Comparison of ENCODE assay signal across 8 cellular contexts in genomic region chr6:2768696-2769095, GRCh38. TPM values are rescaled to one million over a fixed set of nuclear protein-coding genes. Genes with fewer than 3 reads are reported as not detected.
A peak's percentile ranks its signal among the peaks of the same experiment; 100 is the strongest.
DNase-seq lines count a peak whose midpoint lies in the region; ATAC-seq and TF ChIP-seq lines count a peak whose summit lies in the region.

No MANE protein-coding gene starts in this region.

- H3K4me1 ChIP-seq in heart right ventricle, result peaks cover 2 to 78% (median 69%) of the 10 kb centered on the region in 9 donors

- H3K36me3 ChIP-seq in heart right ventricle, result peaks cover 0 to 37% (median 0%) of the 10 kb centered on the region in 9 donors

- peak overlapping the region; percentile 69 to 81 for H3K4me3 Mint-ChIP-seq in stimulated activated naive CD8-positive, alpha-beta T cell treated with anti-CD3 and anti-CD28 coated beads, Interleukin-15, amount 100 ng/mL, for 72 hours

- 49 to 50% methylated on average over 6 of the region's 6 CpGs for WGBS in heart right ventricle, 2 donors

- H3K9me3 ChIP-seq in heart right ventricle, result no peaks in the 10 kb centered on the region

- TF ChIP-seq CTCF in heart right ventricle (IDR thresholded peaks at IDR 0.05), result no peak
- TF ChIP-seq CTCF in VCaP (conservative IDR thresholded peaks at IDR 0.05), result no peak
- no peak for TF ChIP-seq CTCF in foreskin fibroblast (IDR thresholded peaks at IDR 0.05; ENCODE audit: low read depth, low read length)

- peaks cover 71% of the 10 kb centered on the region for H3K4me1 Mint-ChIP-seq in stimulated activated naive CD8-positive, alpha-beta T cell treated with anti-CD3 and anti-CD28 coated beads, Interleukin-15, amount 100 ng/mL, for 72 hours

- peak overlapping the region in 6 of 10 donors; percentile 6 to 97 (median 94) for H3K27ac ChIP-seq in heart right ventricle
- peak overlapping the region; percentile 87 for H3K27ac ChIP-seq in VCaP

- H3K27ac Mint-ChIP-seq in stimulated activated naive CD8-positive, alpha-beta T cell treated with anti-CD3 and anti-CD28 coated beads, Interleukin-15, amount 100 ng/mL, for 72 hours, result no peak overlapping the region

- intact Hi-C loops in heart right ventricle (cut with DNase I), result loop anchor here in 1 of 10 donors (5.0 kb wide), 1 partner anchor 219 kb away; no protein-coding TSS in a partner anchor
- intact Hi-C loops in left ventricle myocardium superior (cut with micrococcal nuclease), result no loop called here

- no peaks in the 10 kb centered on the region for H3K27me3 Mint-ChIP-seq in stimulated activated naive CD8-positive, alpha-beta T cell treated with anti-CD3 and anti-CD28 coated beads, Interleukin-15, amount 100 ng/mL, for 72 hours

- DNase-seq in heart right ventricle (no peak), left ventricle myocardium superior (no peak), foreskin fibroblast (no peak), NCI-H2171 (lab: John Stamatoyannopoulos, UW) (no peak), H4 (ENCODE audit: low spot score) (no peak), NCI-H524 treated with DMSO at 0.1 percent for 48 hours (lab: John Stamatoyannopoulos, UW) (no peak)
- DNase-seq in stimulated activated naive CD8-positive, alpha-beta T cell treated with anti-CD3 and anti-CD28 coated beads, Interleukin-15, amount 100 ng/mL, for 72 hours, result no peak

- no peaks in the 10 kb centered on the region for H3K9me3 Mint-ChIP-seq in stimulated activated naive CD8-positive, alpha-beta T cell treated with anti-CD3 and anti-CD28 coated beads, Interleukin-15, amount 100 ng/mL, for 72 hours

- no peaks in the 10 kb centered on the region for H3K27me3 ChIP-seq in heart right ventricle

- H3K4me3 ChIP-seq in heart right ventricle (peak overlapping the region in 6 of 10 donors; percentile 69 to 92 (median 83)), foreskin fibroblast (ENCODE audit: low read depth in 1 of 2, low read length in 2 of 2) (peak overlapping the region; percentile 76 to 90)

- ATAC-seq in heart right ventricle, result no peak
- no peak for ATAC-seq in left ventricle myocardium superior
- ATAC-seq in stimulated activated naive CD8-positive, alpha-beta T cell treated with anti-CD3 and anti-CD28 coated beads, Interleukin-15, amount 100 ng/mL, for 72 hours, result no peak

RNA-seq across cellular contexts. Expression of gene WRNIP1, which starts 3.5 kb away (rescaled TPM):
- 10 to 100 TPM; 29.7 to 41.7 (median 35.4) TPM for total RNA-seq in heart right ventricle
- polyA plus RNA-seq in heart right ventricle, result 10 to 100 TPM; 35.8 to 44.9 TPM
- 45.1 TPM for total RNA-seq in left ventricle myocardium superior
- 63.4 and 69.0 TPM in 2 replicates for total RNA-seq in H4 (2014; rRNA removed; shearing (Covaris generic))

RNA-seq across cellular contexts. Expression of gene MYLK4, which starts 18.0 kb away (rescaled TPM):
- 1 to 10 TPM in 4 of 10 donors, under 1 TPM in 6; 0.42 to 2.5 (median 0.98) TPM for total RNA-seq in heart right ventricle
- under 1 TPM; 0.13 to 0.88 TPM for polyA plus RNA-seq in heart right ventricle
- 2.5 TPM for total RNA-seq in left ventricle myocardium superior
- 0.10 and 0.48 TPM in 2 replicates for total RNA-seq in H4 (2014; rRNA removed; shearing (Covaris generic))
